In the genomic region with DNA sequence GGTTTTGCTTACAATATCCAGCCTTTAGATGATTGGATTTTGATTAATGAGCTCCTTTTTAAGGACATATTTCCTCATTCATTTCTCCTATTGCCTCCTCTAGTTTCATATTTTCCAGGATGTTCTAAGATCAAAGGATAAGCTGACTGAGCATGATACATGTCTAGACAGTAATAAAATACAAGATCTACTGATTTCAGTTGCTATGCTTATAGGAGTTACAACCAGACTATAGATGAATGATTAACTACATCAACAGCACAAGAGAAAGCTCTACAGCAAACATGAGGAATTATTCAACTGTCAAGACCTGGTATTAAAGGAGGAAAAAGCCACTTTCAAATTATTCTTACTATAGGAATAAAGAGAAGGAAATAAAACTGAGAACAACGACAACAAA, we compare ENCODE assay signal across 30 cellular contexts.
"Had no signal": no experiment of that assay in that cellular context is flagged by ENCODE, and none has a peak within 500 bp of the region (broad histone marks: within the 10 kb centered on the region; RNA-seq: fewer than 3 reads in every experiment).

No MANE protein-coding gene starts in this region.

- H3K27ac ChIP-seq: adrenal gland, body of pancreas, breast epithelium, KMS-11, RWPE1, WERI-Rb-1 had no signal

- DNase-seq: activated CD4-positive, alpha-beta T cell treated with anti-CD3 and anti-CD28 coated beads, Interleukin-2, amount 50 U/mL, for 4 hours; activated CD8-positive, alpha-beta T cell treated with anti-CD3 and anti-CD28 coated beads for 36 hours; activated gamma-delta T cell treated with Interleukin-2 at 50 U/mL for 16 hours; activated naive CD4-positive, alpha-beta T cell treated with anti-CD3 and anti-CD28 coated beads for 36 hours; activated T-cell treated with anti-CD3 and anti-CD28 coated beads, Interleukin-2, amount 50 U/mL, for 1 hour; activated T-cell treated with anti-CD3 and anti-CD28 coated beads, Interleukin-2, amount 50 U/mL, for 72 hours; adrenal gland; body of pancreas; MM.1S; MV-4-11; NCI-H1092; NCI-H1436 treated with DMSO at 0.1 percent for 48 hours; NCI-H1694 treated with DMSO at 0.1 percent for 48 hours; NCI-H2029; NCI-H345; NCI-H524 treated with DMSO at 0.1 percent for 48 hours; PC-3; Peyer's patch; SIG-M5; T-helper 1 cell; T-helper 2 cell; T-helper 9 cell; WERI-Rb-1 had no signal

- H3K27ac Mint-ChIP-seq: activated CD4-positive, alpha-beta T cell treated with anti-CD3 and anti-CD28 coated beads, Interleukin-2, amount 10 ng/mL, durations not matched to agents 24 days and 14 days; activated CD8-positive, alpha-beta T cell treated with anti-CD3 and anti-CD28 coated beads for 36 hours; activated naive CD4-positive, alpha-beta T cell treated with anti-CD3 and anti-CD28 coated beads for 36 hours; activated naive CD4-positive, alpha-beta T cell treated with anti-CD3 and anti-CD28 coated beads, Interleukin-2, amount 50 U/mL, for 72 hours; activated T-cell treated with anti-CD3 and anti-CD28 coated beads, Interleukin-2, amount 50 U/mL, for 72 hours had no signal

- H3K9me3 Mint-ChIP-seq: activated CD4-positive, alpha-beta T cell treated with anti-CD3 and anti-CD28 coated beads, Interleukin-2, amount 10 ng/mL, durations not matched to agents 24 days and 14 days had no signal

- H3K27me3 ChIP-seq: adrenal gland, body of pancreas, Peyer's patch had no signal

- H3K4me1 ChIP-seq: adrenal gland, body of pancreas, breast epithelium, Peyer's patch had no signal

- ATAC-seq: activated CD8-positive, alpha-beta T cell treated with anti-CD3 and anti-CD28 coated beads for 36 hours; activated naive CD4-positive, alpha-beta T cell treated with anti-CD3 and anti-CD28 coated beads, Interleukin-2, amount 50 U/mL, for 72 hours; activated T-cell treated with anti-CD3 and anti-CD28 coated beads, Interleukin-2, amount 50 U/mL, for 72 hours; body of pancreas; PC-3; Right ventricle myocardium inferior; SK-N-SH treated with all-trans-retinoic acid at 6 μM for 48 hours had no signal

- H3K4me1 Mint-ChIP-seq: activated CD4-positive, alpha-beta T cell treated with anti-CD3 and anti-CD28 coated beads, Interleukin-2, amount 10 ng/mL, durations not matched to agents 24 days and 14 days had no signal

- H3K4me3 Mint-ChIP-seq: activated CD4-positive, alpha-beta T cell treated with anti-CD3 and anti-CD28 coated beads, Interleukin-2, amount 10 ng/mL, durations not matched to agents 24 days and 14 days; activated CD8-positive, alpha-beta T cell treated with anti-CD3 and anti-CD28 coated beads for 36 hours; activated naive CD4-positive, alpha-beta T cell treated with anti-CD3 and anti-CD28 coated beads for 36 hours; activated T-cell treated with anti-CD3 and anti-CD28 coated beads, Interleukin-2, amount 50 U/mL, for 72 hours had no signal

- H3K27me3 Mint-ChIP-seq: activated CD4-positive, alpha-beta T cell treated with anti-CD3 and anti-CD28 coated beads, Interleukin-2, amount 10 ng/mL, durations not matched to agents 24 days and 14 days; activated CD8-positive, alpha-beta T cell treated with anti-CD3 and anti-CD28 coated beads for 36 hours had no signal
